1 cellular context compared by ENCODE assay signal in the genomic region with DNA sequence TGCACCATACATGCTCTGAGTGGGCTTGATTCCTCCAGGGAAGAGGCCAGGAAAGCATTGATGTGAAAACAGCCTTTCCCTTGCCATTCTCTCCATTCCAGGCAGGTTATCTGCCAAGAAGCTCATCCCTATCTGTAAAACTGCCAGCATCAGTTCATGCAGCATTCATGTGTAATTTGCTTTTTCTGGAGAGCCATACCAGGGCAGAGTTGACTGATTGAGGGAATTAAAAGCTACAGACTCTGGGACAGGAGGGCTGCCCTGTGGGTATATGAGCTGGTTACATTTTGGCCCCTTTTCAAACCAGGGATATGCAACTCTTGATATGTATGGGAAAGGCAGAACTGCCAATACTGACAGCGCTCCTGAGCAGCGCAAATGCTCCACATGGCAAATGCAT.
TF ChIP-seq lines count a peak whose summit lies in the region.

No MANE protein-coding gene starts in this region.

TF ChIP-seq in SK-N-SH treated with all-trans-retinoic acid at 6 μM for 48 hours, 23 proteins besides CTCF, POLR2A, EP300 and RAD21:
- TF ChIP-seq, protein P1, sequence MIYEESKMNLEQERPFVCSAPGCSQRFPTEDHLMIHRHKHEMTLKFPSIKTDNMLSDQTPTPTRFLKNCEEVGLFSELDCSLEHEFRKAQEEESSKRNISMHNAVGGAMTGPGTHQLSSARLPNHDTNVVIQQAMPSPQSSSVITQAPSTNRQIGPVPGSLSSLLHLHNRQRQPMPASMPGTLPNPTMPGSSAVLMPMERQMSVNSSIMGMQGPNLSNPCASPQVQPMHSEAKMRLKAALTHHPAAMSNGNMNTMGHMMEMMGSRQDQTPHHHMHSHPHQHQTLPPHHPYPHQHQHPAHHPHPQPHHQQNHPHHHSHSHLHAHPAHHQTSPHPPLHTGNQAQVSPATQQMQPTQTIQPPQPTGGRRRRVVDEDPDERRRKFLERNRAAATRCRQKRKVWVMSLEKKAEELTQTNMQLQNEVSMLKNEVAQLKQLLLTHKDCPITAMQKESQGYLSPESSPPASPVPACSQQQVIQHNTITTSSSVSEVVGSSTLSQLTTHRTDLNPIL (CRISPR knock-in tag; IDR thresholded peaks at IDR 0.05; ENCODE audit: low read depth) = 0 out of 2 replicates have a peak, but pooled peaks have one; percentile 70
- TF ChIP-seq ZFP3 (CRISPR knock-in tag; IDR thresholded peaks at IDR 0.05) (peak; percentile 60; the same call in 1 of the 2 replicates), ESRRG (CRISPR knock-in tag; IDR thresholded peaks at IDR 0.05) (peak; percentile 63; the same call in 1 of the 2 replicates), TSHZ2 (CRISPR knock-in tag; IDR thresholded peaks at IDR 0.05) (peak; percentile 93), ISL1 (CRISPR knock-in tag; IDR thresholded peaks at IDR 0.05) (peak; percentile 70), GLIS3 (CRISPR knock-in tag; IDR thresholded peaks at IDR 0.05) (0 out of 2 replicates have a peak, but pooled peaks have one; percentile 17), TOX (CRISPR knock-in tag; IDR thresholded peaks at IDR 0.05; ENCODE audit: borderline replicate concordance) (no peak), PPARA (CRISPR knock-in tag; IDR thresholded peaks at IDR 0.05; ENCODE audit: borderline replicate concordance) (no peak), TCF4 (CRISPR knock-in tag; IDR thresholded peaks at IDR 0.05; ENCODE audit: borderline replicate concordance) (no peak; the same call in 1 of the 2 replicates)
